Comparison of ENCODE assay signal across 9 cellular contexts in genomic region chr2:73291461-73292315, GRCh38. TPM values are rescaled to one million over a fixed set of nuclear protein-coding genes. Genes with fewer than 3 reads are reported as not detected.
DNase-seq lines count a peak whose midpoint lies in the region; ATAC-seq, FAIRE-seq and TF ChIP-seq lines count a peak whose summit lies in the region.
"Had no signal": no experiment of that assay in that cellular context is flagged by ENCODE, and none has a peak within 500 bp of the region (broad histone marks: within the 10 kb centered on the region; RNA-seq: fewer than 3 reads in every experiment).

No MANE protein-coding gene starts in this region.

- no peak for DNase-seq in CD4-positive, alpha-beta T cell
- DNase-seq in GM12878 (ENCODE audit: low read depth, low spot score) (no peak), mucosa of descending colon (no peak), RKO (ENCODE audit: low spot score) (no peak), mucosa of gallbladder (ENCODE audit: low spot score) (no peak)

- peak overlapping the region; percentile 64 for H3K4me3 Mint-ChIP-seq in CD4-positive, alpha-beta T cell

- H3K36me3 ChIP-seq in GM12878 (ENCODE audit: control insufficient read depth in 2 of 2, insufficient read depth in 2 of 2, low read length in 1 of 2), result no peaks in the 10 kb centered on the region
- no peaks in the 10 kb centered on the region for H3K36me3 ChIP-seq in mucosa of descending colon (ENCODE audit: low read depth)

- H3K27me3 Mint-ChIP-seq in CD4-positive, alpha-beta T cell, result peaks cover 78% of the 10 kb centered on the region

- peak overlapping the region; percentile 50 for H3K4me2 ChIP-seq in GM12878 (ENCODE audit: control insufficient read depth, insufficient read depth)

- POLR2A ChIA-PET in CD4-positive, alpha-beta T cell (lab: Charles Lee), result interaction anchor here (0.6 to 4.9 kb wide), 6 partner anchors 7 to 765 kb away, joined by 3 to 46 read pairs (median 3); partner anchors contain the start of genes ALMS1, CCT7, FBXO41 and PRADC1
- POLR2A ChIA-PET in GM12878 (lab: Charles Lee), result interaction anchor here (0.6 to 1.8 kb wide), 3 partner anchors 20 to 59 kb away, joined by 3 to 4 read pairs (median 3); partner anchors contain the start of gene PRADC1

- H3K27me3 ChIP-seq in CD4-positive, alpha-beta T cell (ENCODE audit: control insufficient read depth, insufficient read depth, low read length), result peaks cover 62% of the 10 kb centered on the region
- peaks cover 13 to 25% of the 10 kb centered on the region in 2 experiments for H3K27me3 ChIP-seq in GM12878 (replicated peaks in 1 of 2; ENCODE audit: control insufficient read depth in 2 of 2, insufficient read depth in 2 of 2, low read length in 1 of 2)

- 19% methylated on average over 77 of the region's 82 CpGs for WGBS in GM12878 (ENCODE audit: insufficient coverage, insufficient replicate concordance, low lambda C conversion rate, missing lambda C conversion rate)

- no peak for TF ChIP-seq RAD21 in GM12878 (IDR thresholded peaks at IDR 0.05; ENCODE audit: insufficient read depth, low read depth, low read length)

- no peak overlapping the region for H3K27ac Mint-ChIP-seq in CD4-positive, alpha-beta T cell

- CTCF ChIA-PET in CD4-positive, alpha-beta T cell (lab: Charles Lee), result interaction anchor here (0.9 to 3.0 kb wide), 4 partner anchors 11 to 114 kb away, joined by 3 to 14 read pairs (median 9); partner anchors contain the start of genes CCT7 and PRADC1
- CTCF ChIA-PET in GM12878 (lab: Yijun Ruan, JAX), result interaction anchor here (0.5 to 6.4 kb wide), 10 partner anchors 8 to 82 kb away, joined by 3 to 99 read pairs (median 11); partner anchors contain the start of genes CCT7, PRADC1 and SMYD5

- peaks cover 21% of the 10 kb centered on the region for H3K4me1 Mint-ChIP-seq in CD4-positive, alpha-beta T cell (ENCODE audit: low read depth)

- H3K27ac ChIP-seq in CD4-positive, alpha-beta T cell (ENCODE audit: low read depth, low read length), result no peak overlapping the region
- H3K27ac ChIP-seq in GM12878 (ENCODE audit: control insufficient read depth, insufficient read depth), result no peak overlapping the region
- H3K27ac ChIP-seq: epithelial cell of prostate had no signal

- in situ Hi-C loops in GM12878 (cut with MboI), result no loop called here

- BruUV-seq in GM12878 (replicated peaks; lab: Mats Ljungman, UMichigan), result no TSS peak

- no peak overlapping the region for H3K9ac ChIP-seq in GM12878 (ENCODE audit: control insufficient read depth, insufficient read depth, low read length)

- TF ChIP-seq EP300 in GM12878 (IDR thresholded peaks at IDR 0.05; ENCODE audit: borderline replicate concordance in 1 of 2, control insufficient read depth in 1 of 2, low read depth in 2 of 2, low read length in 2 of 2), result no peak

- peak; percentile 13 for ATAC-seq in CD4-positive, alpha-beta T cell (ENCODE audit: poor library complexity)
- ATAC-seq in HG03432 (IDR thresholded peaks at IDR 0.05; ENCODE audit: unreplicated experiment), result peak; percentile 9
- no peak; the same call in 2 of the 3 replicates for ATAC-seq in GM12878
- peak; percentile 14 for ATAC-seq in mucosa of descending colon
- ATAC-seq in HG03097 (IDR thresholded peaks at IDR 0.05; ENCODE audit: low FRiP score, unreplicated experiment), result no peak
- ATAC-seq in HG03280 (IDR thresholded peaks at IDR 0.05; ENCODE audit: unreplicated experiment), result no peak

- H3K9me3 Mint-ChIP-seq in CD4-positive, alpha-beta T cell, result no peaks in the 10 kb centered on the region

- H3K4me3 ChIP-seq in GM12878 (no peak overlapping the region), mucosa of descending colon (no peak overlapping the region)

- H3K9me3 ChIP-seq in CD4-positive, alpha-beta T cell (ENCODE audit: control insufficient read depth, low read length), result peaks cover 4% of the 10 kb centered on the region
- H3K9me3 ChIP-seq in GM12878 (replicated peaks; ENCODE audit: control insufficient read depth, insufficient read depth, low read length) (no peaks in the 10 kb centered on the region; the same call in 2 of the 3 replicates), mucosa of descending colon (no peaks in the 10 kb centered on the region)

- H3K79me2 ChIP-seq in GM12878 (ENCODE audit: control insufficient read depth, insufficient read depth, low read length), result no peaks in the 10 kb centered on the region

- SMC1A ChIA-PET in GM12878 (lab: Charles Lee; ENCODE audit: uncharacterized antibody, unreplicated experiment), result interaction anchor here (1.2 to 5.6 kb wide), 4 partner anchors 11 to 115 kb away, joined by 3 to 39 read pairs (median 4); no protein-coding TSS in a partner anchor

- no peak for TF ChIP-seq CTCF in CD4-positive, alpha-beta T cell (IDR thresholded peaks at IDR 0.05)
- TF ChIP-seq CTCF in GM12878 (IDR thresholded peaks at IDR 0.05 in 2 of 3, conservative IDR thresholded peaks at IDR 0.05 in 1 of 3; ENCODE audit: control insufficient read depth in 2 of 3, extremely low read depth in 1 of 3, insufficient read depth in 1 of 3, low read depth in 3 of 3, low read length in 3 of 3) (no peak), mucosa of descending colon (IDR thresholded peaks at IDR 0.05) (no peak)

- intact Hi-C loops in CD4-positive, alpha-beta T cell (cut with DNase I, micrococcal nuclease), result loop anchor here (2.0 to 5.0 kb wide), 5 partner anchors 23 to 96 kb away; partner anchors contain the start of genes ALMS1 (in 1 of the 2), CCT7 (in 1 of the 2), PRADC1 (in 1 of the 2) and SMYD5 (in 1 of the 2)
- intact Hi-C loops in GM12878 (cut with micrococcal nuclease; ENCODE audit: unreplicated experiment) (loop anchor here (2.0 kb wide), 1 partner anchor 35 kb away; no protein-coding TSS in a partner anchor), mucosa of descending colon (cut with DNase I, micrococcal nuclease) (no loop called here)

- peaks cover 4% of the 10 kb centered on the region; the same call in 1 of the 2 replicates for H4K20me1 ChIP-seq in GM12878 (ENCODE audit: control insufficient read depth, insufficient read depth)

- TF ChIP-seq POLR2A in GM12878 (IDR thresholded peaks at IDR 0.05; ENCODE audit: low read depth, low read length), result no peak

- FAIRE-seq in GM12878 (lab: Jason Lieb, UNC), result no peak

- no peak overlapping the region for H2AFZ ChIP-seq in GM12878 (ENCODE audit: control insufficient read depth, low read depth, low read length)

- H3K4me1 ChIP-seq in GM12878 (ENCODE audit: control insufficient read depth, insufficient read depth, low read length), result peaks cover 4% of the 10 kb centered on the region; the same call in 1 of the 2 replicates
- peaks cover 9% of the 10 kb centered on the region for H3K4me1 ChIP-seq in mucosa of descending colon (ENCODE audit: low read depth)

- no peaks in the 10 kb centered on the region for H3K36me3 Mint-ChIP-seq in CD4-positive, alpha-beta T cell (ENCODE audit: low read depth)

- RAD21 ChIA-PET in GM12878 (lab: Charles Lee; ENCODE audit: unreplicated experiment), result interaction anchor here (1.0 to 3.4 kb wide), 3 partner anchors 10 to 79 kb away, joined by 3 to 19 read pairs (median 4); no protein-coding TSS in a partner anchor

RNA-seq across cellular contexts. Expression of gene EGR4, which starts 1.7 kb away (rescaled TPM):
- total RNA-seq in CD4-positive, alpha-beta T cell, result under 1 TPM; 0.14 to 0.17 TPM
- 0.15 TPM in 1 of 2 replicates, not detected in the other for total RNA-seq in GM12878 (2013; cell fraction: nucleolus; rRNA removed)
- total RNA-seq in GM12878 (2014; rRNA removed) (not detected in 2 replicates), GM12878 (2014; rRNA removed; fragmentation: Illumina TruSeq; extraction: Trizol) (not detected in 2 replicates), GM12878 (2021) (0.16 TPM in 1 of 2 replicates, not detected in the other), mucosa of descending colon (not detected), mucosa of gallbladder (not detected)
- polyA plus RNA-seq in GM12878 (2011; ENCODE audit: low read depth), result not detected
- polyA plus RNA-seq in GM12878 (2011; rRNA removed) (not detected in 2 replicates), GM12878 (2014; fragmentation: Illumina TruSeq; extraction: Trizol) (not detected in 2 replicates), GM12878 (2014; fragmentation: Nextera tagmentation; extraction: Ambion mirVana) (not detected), GM12878 (2014; rRNA removed) (not detected in 2 replicates), GM12878 (2016; fragmentation: Nextera tagmentation; extraction: Ambion mirVana) (under 1 TPM in 1 of 2 experiments, not detected in 1; 0.07 TPM)
- not detected in 2 replicates for polyA plus RNA-seq in GM12878 (2011; cell fraction: cytosol; rRNA removed)
- polyA plus RNA-seq in GM12878 (2011; cell fraction: nucleus; rRNA removed), result 0.09 and 0.22 TPM in 2 replicates
- not detected in 2 replicates for polyA plus RNA-seq in GM12878 (2012)
- not detected in 2 replicates for polyA minus RNA-seq in GM12878 (2011; rRNA and poly(A)+ RNA removed)
- polyA minus RNA-seq in GM12878 (2011; cell fraction: cytosol; rRNA and poly(A)+ RNA removed), result not detected in 2 replicates
- 0.12 TPM in 1 of 2 replicates, not detected in the other for polyA minus RNA-seq in GM12878 (2011; cell fraction: nucleus; rRNA and poly(A)+ RNA removed)

RNA-seq across cellular contexts. Expression of gene FBXO41, which starts 7.4 kb away (rescaled TPM):
- 10 to 100 TPM; 14.0 to 16.0 TPM for total RNA-seq in CD4-positive, alpha-beta T cell
- total RNA-seq in GM12878 (2013; cell fraction: nucleolus; rRNA removed), result 29.6 and 30.1 TPM in 2 replicates
- total RNA-seq in GM12878 (2014; rRNA removed) (11.7 and 14.7 TPM in 2 replicates), GM12878 (2014; rRNA removed; fragmentation: Illumina TruSeq; extraction: Trizol) (7.4 and 7.9 TPM in 2 replicates), GM12878 (2021) (37.0 and 38.9 TPM in 2 replicates), mucosa of descending colon (1 to 10 TPM; 2.0 to 4.8 (median 2.9) TPM), mucosa of gallbladder (8.5 TPM)
- polyA plus RNA-seq in GM12878 (2011; ENCODE audit: low read depth), result 11.1 TPM
- polyA plus RNA-seq in GM12878 (2011; rRNA removed) (14.5 and 18.9 TPM in 2 replicates), GM12878 (2014; fragmentation: Illumina TruSeq; extraction: Trizol) (11.7 and 17.4 TPM in 2 replicates), GM12878 (2014; fragmentation: Nextera tagmentation; extraction: Ambion mirVana) (1 to 10 TPM; 1.9 to 2.0 TPM), GM12878 (2014; rRNA removed) (29.9 and 32.7 TPM in 2 replicates), GM12878 (2016; fragmentation: Nextera tagmentation; extraction: Ambion mirVana) (1 to 10 TPM; 2.8 to 4.1 TPM)
- 22.8 and 28.9 TPM in 2 replicates for polyA plus RNA-seq in GM12878 (2011; cell fraction: cytosol; rRNA removed)
- 122 and 135 TPM in 2 replicates for polyA plus RNA-seq in GM12878 (2011; cell fraction: nucleus; rRNA removed)
- 20.1 and 22.7 TPM in 2 replicates for polyA plus RNA-seq in GM12878 (2012)
- polyA minus RNA-seq in GM12878 (2011; rRNA and poly(A)+ RNA removed), result 16.0 and 25.1 TPM in 2 replicates
- polyA minus RNA-seq in GM12878 (2011; cell fraction: cytosol; rRNA and poly(A)+ RNA removed), result 9.6 and 9.8 TPM in 2 replicates
- 19.1 and 28.5 TPM in 2 replicates for polyA minus RNA-seq in GM12878 (2011; cell fraction: nucleus; rRNA and poly(A)+ RNA removed)

RNA-seq across cellular contexts. Expression of gene CCT7, which starts 57.6 kb away (rescaled TPM):
- total RNA-seq in CD4-positive, alpha-beta T cell, result 10 to 100 TPM; 86.9 to 96.9 TPM
- total RNA-seq in GM12878 (2013; cell fraction: nucleolus; rRNA removed), result 85.4 and 96.2 TPM in 2 replicates
- total RNA-seq in GM12878 (2014; rRNA removed), result 468 and 475 TPM in 2 replicates
- total RNA-seq in GM12878 (2014; rRNA removed; fragmentation: Illumina TruSeq; extraction: Trizol), result 472 and 478 TPM in 2 replicates
- 474 and 494 TPM in 2 replicates for total RNA-seq in GM12878 (2021)
- polyA plus RNA-seq in GM12878 (2011; ENCODE audit: low read depth), result 269 TPM
- polyA plus RNA-seq in GM12878 (2011; rRNA removed), result 498 and 571 TPM in 2 replicates
- polyA plus RNA-seq in GM12878 (2011; cell fraction: cytosol; rRNA removed), result 415 and 490 TPM in 2 replicates
- polyA plus RNA-seq in GM12878 (2011; cell fraction: nucleus; rRNA removed), result 162 and 206 TPM in 2 replicates
- polyA plus RNA-seq in GM12878 (2012), result 217 and 463 TPM in 2 replicates
- polyA plus RNA-seq in GM12878 (2014; fragmentation: Illumina TruSeq; extraction: Trizol), result 574 and 674 TPM in 2 replicates
- polyA plus RNA-seq in GM12878 (2014; fragmentation: Nextera tagmentation; extraction: Ambion mirVana), result 100 to 1,000 TPM; 206 to 377 TPM
- polyA plus RNA-seq in GM12878 (2014; rRNA removed), result 530 and 598 TPM in 2 replicates
- 100 to 1,000 TPM; 455 to 510 TPM for polyA plus RNA-seq in GM12878 (2016; fragmentation: Nextera tagmentation; extraction: Ambion mirVana)
- polyA minus RNA-seq in GM12878 (2011; rRNA and poly(A)+ RNA removed), result 387 and 498 TPM in 2 replicates
- polyA minus RNA-seq in GM12878 (2011; cell fraction: cytosol; rRNA and poly(A)+ RNA removed), result 110 and 130 TPM in 2 replicates
- polyA minus RNA-seq in GM12878 (2011; cell fraction: nucleus; rRNA and poly(A)+ RNA removed), result 69.8 and 106 TPM in 2 replicates
- 100 to 1,000 TPM; 132 to 207 (median 144) TPM for total RNA-seq in mucosa of descending colon
- total RNA-seq in mucosa of gallbladder, result 205 TPM

RNA-seq across cellular contexts. Expression of gene PRADC1, which starts 58.6 kb away (rescaled TPM):
- total RNA-seq in CD4-positive, alpha-beta T cell, result 1 to 10 TPM; 2.9 to 3.0 TPM
- total RNA-seq in GM12878 (2013; cell fraction: nucleolus; rRNA removed), result 1.1 and 2.2 TPM in 2 replicates
- total RNA-seq in GM12878 (2014; rRNA removed), result 16.9 and 18.6 TPM in 2 replicates
- 11.7 and 12.4 TPM in 2 replicates for total RNA-seq in GM12878 (2014; rRNA removed; fragmentation: Illumina TruSeq; extraction: Trizol)
- total RNA-seq in GM12878 (2021), result 13.4 and 15.7 TPM in 2 replicates
- polyA plus RNA-seq in GM12878 (2011; ENCODE audit: low read depth), result 4.2 TPM
- 5.1 and 8.9 TPM in 2 replicates for polyA plus RNA-seq in GM12878 (2011; rRNA removed)
- 13.5 and 18.2 TPM in 2 replicates for polyA plus RNA-seq in GM12878 (2011; cell fraction: cytosol; rRNA removed)
- polyA plus RNA-seq in GM12878 (2011; cell fraction: nucleus; rRNA removed), result 7.2 and 7.9 TPM in 2 replicates
- polyA plus RNA-seq in GM12878 (2012), result 6.9 and 7.9 TPM in 2 replicates
- 6.2 and 12.6 TPM in 2 replicates for polyA plus RNA-seq in GM12878 (2014; fragmentation: Illumina TruSeq; extraction: Trizol)
- polyA plus RNA-seq in GM12878 (2014; fragmentation: Nextera tagmentation; extraction: Ambion mirVana), result 1 to 10 TPM; 3.7 to 8.1 TPM
- 14.9 and 16.1 TPM in 2 replicates for polyA plus RNA-seq in GM12878 (2014; rRNA removed)
- 10 to 100 TPM; 31.5 to 39.0 TPM for polyA plus RNA-seq in GM12878 (2016; fragmentation: Nextera tagmentation; extraction: Ambion mirVana)
- polyA minus RNA-seq in GM12878 (2011; rRNA and poly(A)+ RNA removed), result 5.1 and 11.0 TPM in 2 replicates
- polyA minus RNA-seq in GM12878 (2011; cell fraction: cytosol; rRNA and poly(A)+ RNA removed), result 1.9 and 4.0 TPM in 2 replicates
- polyA minus RNA-seq in GM12878 (2011; cell fraction: nucleus; rRNA and poly(A)+ RNA removed), result 1.6 and 4.6 TPM in 2 replicates
- 10 to 100 TPM; 30.4 to 37.4 (median 34.6) TPM for total RNA-seq in mucosa of descending colon
- total RNA-seq in mucosa of gallbladder, result 20.8 TPM

Comparison
In these comparisons a context has a peak if more than half of its experiments do, and no peak if none do; other contexts are left out.
1. ATAC-seq: peak in CD4-positive, alpha-beta T cell (single experiment), HG03432 (single experiment) and mucosa of descending colon (single experiment); none in GM12878 (single experiment), HG03097 (single experiment) and HG03280 (single experiment).
2. intact Hi-C loops: an anchor here in CD4-positive, alpha-beta T cell (2.0 to 5.0 kb wide) and GM12878 (2.0 kb wide); none called in mucosa of descending colon.